ENCODE assay signal across 30 cellular contexts in the genomic region with DNA sequence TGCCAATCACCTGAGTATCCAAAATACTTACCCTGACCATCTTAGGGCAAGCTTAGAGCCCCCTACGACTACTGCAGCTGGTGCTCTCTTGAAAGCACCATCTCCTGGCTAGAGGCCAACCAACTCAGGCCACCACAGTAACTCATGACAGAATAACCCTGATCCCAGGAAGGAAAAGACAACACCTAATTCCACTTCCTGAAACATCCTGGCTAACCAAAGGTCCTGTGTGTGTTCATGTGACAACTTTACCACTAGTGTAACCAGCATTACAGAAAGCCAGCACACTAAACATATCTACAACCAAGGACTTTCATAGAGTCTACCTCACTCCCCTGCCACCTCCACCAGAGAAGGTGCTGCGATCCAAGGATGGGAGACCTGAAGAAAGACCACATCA. TPM values are rescaled to one million over a fixed set of nuclear protein-coding genes. Genes with fewer than 3 reads are reported as not detected.
"Had no signal": no experiment of that assay in that cellular context is flagged by ENCODE, and none has a peak within 500 bp of the region (broad histone marks: within the 10 kb centered on the region; RNA-seq: fewer than 3 reads in every experiment).

No MANE protein-coding gene starts in this region.

- H3K4me3 Mint-ChIP-seq: activated CD4-positive, alpha-beta T cell treated with anti-CD3 and anti-CD28 coated beads, Interleukin-2, amount 10 ng/mL, durations not matched to agents 24 days and 14 days; activated CD8-positive, alpha-beta T cell treated with anti-CD3 and anti-CD28 coated beads for 36 hours; activated naive CD8-positive, alpha-beta T cell treated with anti-CD3 and anti-CD28 coated beads, Interleukin-2, amount 10 ng/mL, durations not matched to agents 7 days and 5 days; activated T-cell treated with anti-CD3 and anti-CD28 coated beads, Interleukin-2, amount 50 U/mL, for 72 hours; activated T-helper 17 cell treated with anti-CD3 and anti-CD28 coated beads, Interleukin-2, amount 50 U/mL, for 72 hours; T-helper 1 cell treated with Interleukin-12 subunit alpha and Interleukin-12 subunit beta and Interleukin-4 antibody, amounts not matched to agents 30 μg/mL and 1 μg/mL, for 36 hours; T-helper 2 cell treated with Interferon-gamma antibody and Interleukin-4, amounts not matched to agents 5 μg/mL and 100 μg/mL, for 36 hours had no signal

- H3K27ac Mint-ChIP-seq: activated CD4-positive, alpha-beta T cell treated with anti-CD3 and anti-CD28 coated beads, Interleukin-2, amount 10 ng/mL, durations not matched to agents 24 days and 14 days; activated CD8-positive, alpha-beta T cell treated with anti-CD3 and anti-CD28 coated beads for 36 hours; activated naive CD8-positive, alpha-beta T cell treated with anti-CD3 and anti-CD28 coated beads, Interleukin-2, amount 10 ng/mL, durations not matched to agents 7 days and 5 days; activated T-cell treated with anti-CD3 and anti-CD28 coated beads, Interleukin-2, amount 50 U/mL, for 72 hours; activated T-helper 17 cell treated with anti-CD3 and anti-CD28 coated beads, Interleukin-2, amount 50 U/mL, for 72 hours; T-helper 1 cell treated with Interleukin-12 subunit alpha and Interleukin-12 subunit beta and Interleukin-4 antibody, amounts not matched to agents 30 μg/mL and 1 μg/mL, for 36 hours; T-helper 2 cell treated with Interferon-gamma antibody and Interleukin-4, amounts not matched to agents 5 μg/mL and 100 μg/mL, for 36 hours had no signal

- ATAC-seq: activated CD8-positive, alpha-beta T cell treated with anti-CD3 and anti-CD28 coated beads for 36 hours; activated T-cell treated with anti-CD3 and anti-CD28 coated beads, Interleukin-2, amount 50 U/mL, for 72 hours; activated T-helper 17 cell treated with anti-CD3 and anti-CD28 coated beads, Interleukin-2, amount 50 U/mL, for 72 hours; Panc1 had no signal

- H3K27me3 Mint-ChIP-seq: activated CD8-positive, alpha-beta T cell treated with anti-CD3 and anti-CD28 coated beads for 36 hours had no signal

- DNase-seq: activated CD4-positive, alpha-beta T cell treated with anti-CD3 and anti-CD28 coated beads, Interleukin-2, amount 10 ng/mL, durations not matched to agents 24 days and 14 days; activated CD4-positive, alpha-beta T cell treated with anti-CD3 and anti-CD28 coated beads, Interleukin-2, amount 50 U/mL, for 4 hours; activated CD8-positive, alpha-beta T cell treated with anti-CD3 and anti-CD28 coated beads for 36 hours; activated effector memory CD4-positive, alpha-beta T cell treated with anti-CD3 and anti-CD28 coated beads, Interleukin-2, amount 50 U/mL, for 16 hours; activated naive CD4-positive, alpha-beta T cell; activated naive CD4-positive, alpha-beta T cell treated with anti-CD3 and anti-CD28 coated beads, Interleukin-2, amount 50 U/mL, for 16 hours; activated naive CD8-positive, alpha-beta T cell treated with anti-CD3 and anti-CD28 coated beads, Interleukin-2, amount 10 ng/mL, durations not matched to agents 7 days and 5 days; activated T-cell treated with anti-CD3 and anti-CD28 coated beads, Interleukin-2, amount 50 U/mL, for 1 hour; activated T-cell treated with anti-CD3 and anti-CD28 coated beads, Interleukin-2, amount 50 U/mL, for 72 hours; amygdala; Karpas-422; MG63; NCI-H1048; NCI-H1105 treated with DMSO at 0.1 percent for 48 hours; NCI-H1436; NCI-H1694; NCI-H1930; NCI-H2081 treated with DMSO at 0.1 percent for 48 hours; NCI-H226; NCI-H446 treated with DMSO at 0.1 percent for 48 hours; NCI-H524; SHP77; SJCRH30; SK-N-SH had no signal

RNA-seq across cellular contexts. Expression of a gene that starts 17.4 kb away (rescaled TPM):
- total RNA-seq: ascending aorta, RPMI7951, SJCRH30 had no signal
- polyA plus RNA-seq: SK-N-SH had no signal
